Comparison of ENCODE assay signal across 8 cellular contexts in the genomic region with DNA sequence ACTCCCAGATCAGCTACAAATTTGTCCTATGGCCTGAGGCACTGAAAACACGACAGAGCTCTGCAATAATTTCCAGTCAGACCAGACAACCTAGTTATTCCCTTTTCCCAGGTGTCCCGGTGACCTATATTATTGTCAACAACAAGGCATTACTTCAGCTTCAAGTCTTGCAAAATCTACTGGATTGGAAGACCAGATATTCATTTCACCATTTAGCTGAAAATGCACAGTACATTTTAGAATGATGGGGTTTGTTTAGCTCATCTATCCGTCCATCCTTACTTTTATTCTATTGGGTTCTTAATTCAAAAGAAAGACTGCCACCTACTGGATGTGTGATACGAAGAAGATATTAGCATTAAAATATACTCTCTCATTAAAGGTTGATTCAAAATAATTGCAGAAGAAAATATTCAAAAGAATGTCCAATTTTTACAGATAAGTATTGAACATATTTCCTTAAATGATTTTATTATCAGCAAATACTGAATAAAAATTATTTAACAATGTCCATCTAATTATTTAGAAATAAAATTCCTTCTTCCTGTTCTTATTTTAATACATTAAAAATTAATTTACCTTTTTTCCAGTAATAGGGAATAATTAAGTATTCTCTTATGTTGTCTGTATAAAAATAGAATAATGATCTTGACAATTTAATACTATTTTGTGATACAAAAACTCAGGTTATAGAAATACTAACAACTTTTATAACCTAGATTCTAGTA.
DNase-seq lines count a peak whose midpoint lies in the region; ATAC-seq and TF ChIP-seq lines count a peak whose summit lies in the region.

No MANE protein-coding gene starts in this region.

- H4K8ac ChIP-seq in IMR-90 (ENCODE audit: low read depth in 2 of 2, low read length in 2 of 2), result no peak overlapping the region

- POLR2A ChIA-PET in IMR-90 (lab: Charles Lee; ENCODE audit: unreplicated experiment), result no interaction called here

- H2BK120ac ChIP-seq in IMR-90 (ENCODE audit: low read depth, low read length), result no peak overlapping the region

- no peak overlapping the region for H4K91ac ChIP-seq in IMR-90 (ENCODE audit: insufficient read depth, low read depth, low read length)

- no peak overlapping the region for H4K5ac ChIP-seq in IMR-90 (ENCODE audit: low read depth, low read length)

- no peak overlapping the region for H3K4ac ChIP-seq in IMR-90 (ENCODE audit: low read depth, low read length)

- dilution Hi-C loops in IMR-90 (cut with HindIII; ENCODE audit: low sequenced_read_pairs, unreplicated experiment), result no loop called here

- no peak overlapping the region for H2BK15ac ChIP-seq in IMR-90 (ENCODE audit: low read depth, low read length)

- H3K9ac ChIP-seq in IMR-90 (ENCODE audit: low read depth, low read length), result no peak overlapping the region

- H3K4me3 ChIP-seq in IMR-90 (ENCODE audit: insufficient read depth, low read depth, low read length), result no peak overlapping the region
- H3K4me3 ChIP-seq in upper lobe of left lung, result no peak overlapping the region

- H3K18ac ChIP-seq in IMR-90 (ENCODE audit: low read depth, low read length), result no peak overlapping the region

- CTCF ChIA-PET in IMR-90 (lab: Yijun Ruan, JAX), result interaction anchor here (0.5 to 1.8 kb wide), 10 partner anchors 12 to 1209 kb away, joined by 3 to 10 read pairs (median 4); no protein-coding TSS in a partner anchor

- no peak overlapping the region for H3K4me2 ChIP-seq in IMR-90 (ENCODE audit: low read depth, low read length)

- DNase-seq in AML-193 (lab: John Stamatoyannopoulos, UW) (peak; percentile 13 to 39), IMR-90 (peak; percentile 64), SHP77 (lab: John Stamatoyannopoulos, UW) (peak; percentile 16 to 33), foreskin keratinocyte (peak in 1 of 2 donors; percentile 33), upper lobe of left lung (no peak), CD1c-positive myeloid dendritic cell (ENCODE audit: extremely low spot score) (no peak)

- H2AK9ac ChIP-seq in IMR-90 (replicated peaks; ENCODE audit: low read depth, low read length, poor library complexity), result no peak overlapping the region

- peak; percentile 61 for TF ChIP-seq CTCF in IMR-90 (conservative IDR thresholded peaks at IDR 0.05; ENCODE audit: low read depth, low read length)
- peak; percentile 71 for TF ChIP-seq CTCF in foreskin keratinocyte (conservative IDR thresholded peaks at IDR 0.05)
- peak in 4 of 6 experiments; percentile 11 to 31 (median 26) for TF ChIP-seq CTCF in upper lobe of left lung (IDR thresholded peaks at IDR 0.05)

- no peaks in the 10 kb centered on the region for H3K36me3 ChIP-seq in IMR-90 (ENCODE audit: control insufficient read depth, insufficient read depth, low read length)
- H3K36me3 ChIP-seq in upper lobe of left lung, result no peaks in the 10 kb centered on the region

- TF ChIP-seq EP300 in upper lobe of left lung (IDR thresholded peaks at IDR 0.05), result no peak

- peaks cover 2% of the 10 kb centered on the region; the same call in 1 of the 2 replicates for H3K4me1 ChIP-seq in IMR-90 (ENCODE audit: control insufficient read depth, insufficient read depth, low read length)
- H3K4me1 ChIP-seq in foreskin keratinocyte, result no peaks in the 10 kb centered on the region
- no peaks in the 10 kb centered on the region for H3K4me1 ChIP-seq in upper lobe of left lung

- in situ Hi-C loops in IMR-90 (cut with MboI; ENCODE audit: low sequenced_read_pairs), result no loop called here

- H3K23ac ChIP-seq in IMR-90 (ENCODE audit: low read depth, low read length), result no peak overlapping the region

- WGBS in IMR-90 (ENCODE audit: extremely low coverage in 2 of 2, insufficient read length in 1 of 2), 2 experiments, result no CpG with 5 or more reads among the region's 4 CpGs
- WGBS in upper lobe of left lung, 2 donors, result 25 to 28% methylated on average over 4 of the region's 4 CpGs

- H3K27ac ChIP-seq in IMR-90 (ENCODE audit: insufficient read depth, low read length) (no peak overlapping the region), foreskin keratinocyte (no peak overlapping the region), upper lobe of left lung (no peak overlapping the region)

- TF ChIP-seq POLR2A in IMR-90 (IDR thresholded peaks at IDR 0.05; ENCODE audit: low read depth, low read length) (no peak), upper lobe of left lung (IDR thresholded peaks at IDR 0.05) (no peak)

- intact Hi-C loops in IMR-90 (cut with micrococcal nuclease), result loop anchor here (1.0 to 5.0 kb wide), 3 partner anchors 52 to 818 kb away; no protein-coding TSS in a partner anchor

- no peak overlapping the region for H2BK5ac ChIP-seq in IMR-90 (ENCODE audit: low read depth, low read length, poor library complexity, severe bottlenecking)

- H4K20me1 ChIP-seq in IMR-90 (ENCODE audit: insufficient read depth, low read length), result no peaks in the 10 kb centered on the region

- BruUV-seq in IMR-90 (replicated peaks; lab: Mats Ljungman, UMichigan), result no TSS peak

- H3K27me3 ChIP-seq in IMR-90 (ENCODE audit: control insufficient read depth, insufficient read depth, low read length) (no peaks in the 10 kb centered on the region), foreskin keratinocyte (no peaks in the 10 kb centered on the region), upper lobe of left lung (no peaks in the 10 kb centered on the region)

- ATAC-seq in IMR-90 (ENCODE audit: low read depth) (peak; percentile 72; the same call in 1 of the 2 replicates), foreskin keratinocyte (peak; percentile 51), upper lobe of left lung (ENCODE audit: low FRiP score in 2 of 2) (no peak), GM18498 (IDR thresholded peaks at IDR 0.05; ENCODE audit: unreplicated experiment) (no peak), HG03378 (IDR thresholded peaks at IDR 0.05; ENCODE audit: unreplicated experiment) (no peak)

- H3K9me1 ChIP-seq in IMR-90 (ENCODE audit: insufficient read depth, low read length), result no peaks in the 10 kb centered on the region

- H3K79me1 ChIP-seq in IMR-90 (ENCODE audit: low read depth in 1 of 2, low read length in 2 of 2), result no peaks in the 10 kb centered on the region

- H2AFZ ChIP-seq in IMR-90 (replicated peaks; ENCODE audit: low read length, poor library complexity), result no peak overlapping the region

- H3K56ac ChIP-seq in IMR-90 (ENCODE audit: extremely low read depth, insufficient read depth, low read length), result no peak overlapping the region

- H2BK20ac ChIP-seq in IMR-90 (ENCODE audit: low read depth, low read length), result no peak overlapping the region

- H3K14ac ChIP-seq in IMR-90 (replicated peaks; ENCODE audit: low read depth, low read length), result no peak overlapping the region

- H3K9me3 ChIP-seq in IMR-90 (ENCODE audit: control insufficient read depth, insufficient read depth, low read length), result no peaks in the 10 kb centered on the region
- H3K9me3 ChIP-seq in upper lobe of left lung, result no peaks in the 10 kb centered on the region

- H2AK5ac ChIP-seq in IMR-90 (ENCODE audit: low read depth, low read length), result no peak overlapping the region

- peak; percentile 49 for TF ChIP-seq RAD21 in IMR-90 (IDR thresholded peaks at IDR 0.05; ENCODE audit: low read length)

TF ChIP-seq in IMR-90, 13 proteins besides CTCF, POLR2A, EP300 and RAD21:
- TF ChIP-seq MAZ (IDR thresholded peaks at IDR 0.05; ENCODE audit: borderline replicate concordance, low read depth, low read length) (no peak), SMC3 (IDR thresholded peaks at IDR 0.05; ENCODE audit: low read depth, low read length) (peak; percentile 49)
TF ChIP-seq in IMR-90: peak in this region for 1.

Comparison
In these comparisons a context has a peak if more than half of its experiments do, and no peak if none do; other contexts are left out.
1. DNase-seq: peak in AML-193 (2 of 2), IMR-90 (single experiment) and SHP77 (2 of 2); none in upper lobe of left lung (0 of 2) and CD1c-positive myeloid dendritic cell (single experiment).
2. ATAC-seq: peak in IMR-90 (single experiment) and foreskin keratinocyte (single experiment); none in upper lobe of left lung (0 of 2), GM18498 (single experiment) and HG03378 (single experiment).
3. Peak in every context shown above with its lines, with median percentiles within 50 percentile points of each other: CTCF ChIP-seq.